Comparison of ENCODE assay signal across 9 cellular contexts in genomic region chr1:150560011-150560438, GRCh38. TPM values are rescaled to one million over a fixed set of nuclear protein-coding genes. Genes with fewer than 3 reads are reported as not detected.
A peak's percentile ranks its signal among the peaks of the same experiment; 100 is the strongest.
DNase-seq lines count a peak whose midpoint lies in the region; ATAC-seq and TF ChIP-seq lines count a peak whose summit lies in the region.
"Had no signal": no experiment of that assay in that cellular context is flagged by ENCODE, and none has a peak within 500 bp of the region (broad histone marks: within the 10 kb centered on the region; RNA-seq: fewer than 3 reads in every experiment).

No MANE protein-coding gene starts in this region.

- WGBS in ovary, 3 donors, result 40 to 54% (median 45%) methylated on average over 9 of the region's 9 CpGs
- WGBS in aorta, 2 donors, result 17 to 18% methylated on average over 9 of the region's 9 CpGs

- peak; percentile 81 to 84 for DNase-seq in Caco-2
- peak; percentile 54 for DNase-seq in KG1 (lab: John Stamatoyannopoulos, UW)
- peak; percentile 47 for DNase-seq in RWPE1 (ENCODE audit: low spot score)
- peak; percentile 75 for DNase-seq in activated naive CD4-positive, alpha-beta T cell treated with Interleukin-2 at 50 U/mL for 16 hours
- peak; percentile 68 for DNase-seq in glomerular visceral epithelial cell (ENCODE audit: extremely low spot score)
- DNase-seq in ovary, result peak; percentile 60 to 83 (median 74)
- DNase-seq in aorta, result peak; percentile 84 to 91

- POLR2A ChIA-PET in Caco-2 (lab: Charles Lee), result interaction anchor here (1.4 to 2.3 kb wide), 2 partner anchors 8 to 20 kb away, joined by 4 to 8 read pairs; partner anchors contain the start of gene MCL1
- POLR2A ChIA-PET in RWPE1 (lab: Yijun Ruan, JAX; ENCODE audit: low non-redundant PET), result interaction anchor here (1.7 kb wide), 1 partner anchor 20 kb away, joined by 7 read pairs; the partner anchor contains the start of gene MCL1

- TF ChIP-seq EP300 in ovary (IDR thresholded peaks at IDR 0.05), result no peak

- H3K27me3 Mint-ChIP-seq in Caco-2 (ENCODE audit: insufficient read depth, unreplicated experiment), result no peaks in the 10 kb centered on the region

- no peak overlapping the region for H3K27ac Mint-ChIP-seq in Caco-2 (ENCODE audit: unreplicated experiment)

- H3K9me3 Mint-ChIP-seq in Caco-2 (ENCODE audit: unreplicated experiment), result no peaks in the 10 kb centered on the region

- TF ChIP-seq CTCF in Caco-2 (IDR thresholded peaks at IDR 0.05; ENCODE audit: insufficient read depth in 1 of 2, low read depth in 1 of 2, low read length in 1 of 2, severe bottlenecking in 1 of 2, unreplicated experiment in 1 of 2), result peak; percentile 87 to 95
- peak; percentile 87 for TF ChIP-seq CTCF in RWPE1 (conservative IDR thresholded peaks at IDR 0.05; ENCODE audit: low read depth)
- peak; percentile 66 to 83 (median 79) for TF ChIP-seq CTCF in ovary (IDR thresholded peaks at IDR 0.05)

- no TSS peak for BruUV-seq in Caco-2 (replicated peaks; lab: Mats Ljungman, UMichigan)

- peaks cover 33% of the 10 kb centered on the region for H3K36me3 Mint-ChIP-seq in Caco-2 (ENCODE audit: insufficient read depth, unreplicated experiment)

- H3K27me3 ChIP-seq in Caco-2 (replicated peaks; ENCODE audit: control insufficient read depth, insufficient read depth, low read length), result no peaks in the 10 kb centered on the region
- no peaks in the 10 kb centered on the region for H3K27me3 ChIP-seq in ovary
- H3K27me3 ChIP-seq in aorta (ENCODE audit: control insufficient read depth in 1 of 2, insufficient read depth in 2 of 2, low read length in 1 of 2), result no peaks in the 10 kb centered on the region

- no peaks in the 10 kb centered on the region; the same call in 1 of the 2 replicates for H3K36me3 ChIP-seq in Caco-2 (ENCODE audit: control insufficient read depth, insufficient read depth, low read length)
- no peaks in the 10 kb centered on the region for H3K36me3 ChIP-seq in ovary
- no peaks in the 10 kb centered on the region for H3K36me3 ChIP-seq in aorta (ENCODE audit: control insufficient read depth in 1 of 2, insufficient read depth in 2 of 2, low read length in 1 of 2)

- TF ChIP-seq POLR2A in ovary (IDR thresholded peaks at IDR 0.05), result no peak

- CTCF ChIA-PET in Caco-2 (lab: Charles Lee), result interaction anchor here (0.5 to 6.2 kb wide), 15 partner anchors 8 to 255 kb away, joined by 3 to 51 read pairs (median 5); partner anchors contain the start of genes ENSA, FALEC, GOLPH3L and MCL1
- CTCF ChIA-PET in RWPE1 (lab: Yijun Ruan, JAX), result interaction anchor here (0.6 to 2.9 kb wide), 16 partner anchors 8 to 266 kb away, joined by 3 to 15 read pairs (median 4); partner anchors contain the start of genes ENSA and GOLPH3L

- H3K27ac ChIP-seq in RWPE1, result peak overlapping the region; percentile 100
- H3K27ac ChIP-seq in ovary, result peak overlapping the region; percentile 96 to 99
- H3K27ac ChIP-seq in aorta (ENCODE audit: low read depth in 1 of 2, low read length in 2 of 2), result peak overlapping the region; percentile 16 to 88
- H3K27ac ChIP-seq: SK-N-MC had no signal

- H3K4me3 ChIP-seq in Caco-2 (ENCODE audit: low read depth, low read length) (no peak overlapping the region), ovary (no peak overlapping the region), aorta (ENCODE audit: low read length in 2 of 2) (no peak overlapping the region)

- H3K4me1 Mint-ChIP-seq in Caco-2 (ENCODE audit: low read depth, unreplicated experiment), result peaks cover 27% of the 10 kb centered on the region

- ATAC-seq in aorta (ENCODE audit: low FRiP score), result peak; percentile 57
- ATAC-seq in HG03135 (IDR thresholded peaks at IDR 0.05; ENCODE audit: unreplicated experiment), result no peak

- H3K4me1 ChIP-seq in Caco-2, result peaks cover 29% of the 10 kb centered on the region
- H3K4me1 ChIP-seq in ovary (ENCODE audit: insufficient read depth), result peaks cover 31% of the 10 kb centered on the region
- H3K4me1 ChIP-seq in aorta (ENCODE audit: control insufficient read depth in 1 of 2, insufficient read depth in 2 of 2, low read length in 2 of 2), result peaks cover 0 to 12% of the 10 kb centered on the region in 2 donors

- intact Hi-C loops in Caco-2 (cut with micrococcal nuclease; ENCODE audit: unreplicated experiment), result loop anchor here (1.0 to 10.0 kb wide), 4 partner anchors 8 to 445 kb away; partner anchors contain the start of genes CERS2, GOLPH3L, MINDY1 and PRUNE1
- intact Hi-C loops in ovary (cut with DNase I), result loop anchor here in 3 of 4 donors (5.0 kb wide), 3 partner anchors 62 to 412 kb away; partner anchors contain the start of genes CERS2 (in 1 of the 3) and ENSA (in 1 of the 3)
- intact Hi-C loops in aorta (cut with DNase I), result loop anchor here (2.0 to 10.0 kb wide), 3 partner anchors 61 to 415 kb away; partner anchors contain the start of genes CERS2 (in 1 of the 2) and ENSA (in 1 of the 2)

- no peak overlapping the region for H3K4me3 Mint-ChIP-seq in Caco-2 (ENCODE audit: unreplicated experiment)

- H3K9me3 ChIP-seq in Caco-2 (no peaks in the 10 kb centered on the region), ovary (no peaks in the 10 kb centered on the region), aorta (ENCODE audit: control insufficient read depth, low read length) (no peaks in the 10 kb centered on the region)

RNA-seq across cellular contexts. Expression of gene ADAMTSL4, which starts 10.8 kb away (rescaled TPM):
- total RNA-seq in Caco-2 (2022) (16.1 and 17.6 TPM in 2 replicates), ovary (10 to 100 TPM; 11.6 to 86.6 (median 22.5) TPM), aorta (10 to 100 TPM; 94.4 to 98.0 TPM)
- polyA plus RNA-seq in ovary (10 to 100 TPM in 1 of 2 donors, 1 to 10 TPM in 1; 8.8 to 12.1 TPM), aorta (10 to 100 TPM in 1 of 2 donors, 1 to 10 TPM in 1; 8.8 to 50.4 TPM)

RNA-seq across cellular contexts. Expression of gene MCL1, which starts 19.4 kb away (rescaled TPM):
- total RNA-seq in Caco-2 (2022) (130 and 134 TPM in 2 replicates), ovary (100 to 1,000 TPM in 6 of 7 donors, 10 to 100 TPM in 1; 91.1 to 280 (median 145) TPM), aorta (100 to 1,000 TPM; 247 to 533 TPM)
- polyA plus RNA-seq in ovary (100 to 1,000 TPM in 1 of 2 donors, 10 to 100 TPM in 1; 74.2 to 209 TPM), aorta (100 to 1,000 TPM; 146 to 200 TPM)

RNA-seq across cellular contexts. Expression of gene FALEC, which starts 44.5 kb away (rescaled TPM):
- total RNA-seq in Caco-2 (2022), result 0.59 and 0.63 TPM in 2 replicates
- total RNA-seq in ovary, result 1 to 10 TPM in 1 of 7 donors, under 1 TPM in 2, not detected in 4; 0.69 to 1.7 (median 0.86) TPM
- polyA plus RNA-seq in ovary, result under 1 TPM in 1 of 2 donors, not detected in 1; 0.51 TPM
- under 1 TPM in 1 of 2 donors, not detected in 1; 0.99 TPM for total RNA-seq in aorta
- polyA plus RNA-seq in aorta, result 1 to 10 TPM in 1 of 2 donors, not detected in 1; 1.1 TPM

RNA-seq across cellular contexts. Expression of gene ECM1, which starts 52.1 kb away (rescaled TPM):
- 0.95 and 2.4 TPM in 2 replicates for total RNA-seq in Caco-2 (2022)
- total RNA-seq in ovary, result 10 to 100 TPM in 1 of 7 donors, 1 to 10 TPM in 6; 1.8 to 11.0 (median 6.2) TPM
- polyA plus RNA-seq in ovary, result 10 to 100 TPM in 1 of 2 donors, 1 to 10 TPM in 1; 4.3 to 16.7 TPM
- 10 to 100 TPM; 26.3 to 57.6 TPM for total RNA-seq in aorta
- 10 to 100 TPM in 1 of 2 donors, 1 to 10 TPM in 1; 8.1 to 32.6 TPM for polyA plus RNA-seq in aorta
